ENCODE assay signal across 8 cellular contexts in the genomic region with DNA sequence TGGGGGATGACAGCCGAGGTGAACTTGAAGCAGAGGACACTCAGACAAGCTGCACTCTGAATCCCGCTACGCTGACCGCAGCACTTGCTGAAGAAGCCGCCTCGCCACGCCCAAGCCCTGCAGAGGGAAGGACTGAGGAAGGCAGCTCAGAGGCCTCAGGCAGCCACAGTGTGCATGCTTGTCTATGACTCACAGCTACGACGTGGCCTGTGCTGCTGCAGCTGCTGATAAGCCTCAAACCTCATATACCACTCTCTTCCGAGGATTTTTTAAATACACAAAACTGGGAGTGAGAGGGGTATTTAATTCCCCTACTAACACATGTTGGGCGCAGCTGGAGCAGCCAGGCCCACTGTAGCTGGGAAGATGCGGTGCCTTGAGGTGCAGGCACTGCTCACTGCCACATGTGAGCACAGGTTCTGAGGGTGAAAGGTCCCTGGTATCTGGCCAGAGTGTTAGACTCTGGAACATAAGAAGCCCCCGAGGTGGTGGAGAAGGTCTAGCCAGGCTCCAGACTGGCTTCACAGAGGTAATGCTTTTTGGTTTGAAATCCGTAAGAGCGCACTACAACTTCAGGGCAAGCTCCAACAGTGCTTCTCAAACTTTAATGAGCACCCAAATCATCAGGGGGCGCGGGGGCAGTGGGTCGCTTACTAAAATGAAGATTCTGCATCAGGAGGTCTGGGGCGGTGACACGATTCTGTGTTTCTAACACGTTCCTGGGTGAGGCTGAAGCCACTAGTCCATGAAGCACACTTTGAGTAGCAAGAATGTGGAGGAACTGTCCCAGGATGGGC.
A peak's percentile ranks its signal among the peaks of the same experiment; 100 is the strongest.
DNase-seq lines count a peak whose midpoint lies in the region; ATAC-seq, FAIRE-seq and TF ChIP-seq lines count a peak whose summit lies in the region.

No MANE protein-coding gene starts in this region.

- WGBS in esophagus squamous epithelium, 2 donors, result 45 to 58% methylated on average over 6 to 21 of the region's 21 CpGs
- WGBS in pancreas, 2 donors, result 76 to 84% methylated on average over 21 of the region's 21 CpGs
- 69 to 73% methylated on average over 21 of the region's 21 CpGs for WGBS in aorta, 2 donors

- no peaks in the 10 kb centered on the region for H3K9me3 ChIP-seq in esophagus squamous epithelium
- no peaks in the 10 kb centered on the region for H3K9me3 ChIP-seq in pancreas
- H3K9me3 ChIP-seq in aorta (ENCODE audit: control insufficient read depth, low read length), result no peaks in the 10 kb centered on the region

- H3K27me3 ChIP-seq in esophagus squamous epithelium (no peaks in the 10 kb centered on the region), pancreas (no peaks in the 10 kb centered on the region), aorta (ENCODE audit: control insufficient read depth in 1 of 2, insufficient read depth in 2 of 2, low read length in 1 of 2) (no peaks in the 10 kb centered on the region)

- peaks cover 12 to 51% (median 14%) of the 10 kb centered on the region in 3 donors for H3K4me1 ChIP-seq in esophagus squamous epithelium
- H3K4me1 ChIP-seq in pancreas, result peaks cover 0 to 3% (median 0%) of the 10 kb centered on the region in 3 donors
- H3K4me1 ChIP-seq in aorta (ENCODE audit: control insufficient read depth in 1 of 2, insufficient read depth in 2 of 2, low read length in 2 of 2), result no peaks in the 10 kb centered on the region

- ATAC-seq in pancreas, result peak in 3 of 4 donors; percentile 70 to 78 (median 72)
- peak; percentile 42 for ATAC-seq in aorta (ENCODE audit: low FRiP score)

- TF ChIP-seq CTCF in NB4 (IDR thresholded peaks at IDR 0.05; ENCODE audit: low read depth, low read length) (no peak), esophagus squamous epithelium (IDR thresholded peaks at IDR 0.05) (no peak), pancreas (IDR thresholded peaks at IDR 0.05) (no peak)

- FAIRE-seq in pancreas (lab: Jason Lieb, UNC), result no peak

- H3K36me3 ChIP-seq in esophagus squamous epithelium (no peaks in the 10 kb centered on the region), pancreas (no peaks in the 10 kb centered on the region), aorta (ENCODE audit: control insufficient read depth in 1 of 2, insufficient read depth in 2 of 2, low read length in 1 of 2) (no peaks in the 10 kb centered on the region)

- no peak overlapping the region for H3K4me3 ChIP-seq in NB4 (ENCODE audit: low read depth, low read length)
- H3K4me3 ChIP-seq in esophagus squamous epithelium, result no peak overlapping the region
- no peak overlapping the region for H3K4me3 ChIP-seq in pancreas
- H3K4me3 ChIP-seq in aorta (ENCODE audit: low read length in 2 of 2), result no peak overlapping the region

- intact Hi-C loops in esophagus squamous epithelium (cut with DNase I) (no loop called here), pancreas (cut with DNase I) (no loop called here), aorta (cut with DNase I) (no loop called here)

- TF ChIP-seq POLR2A in NB4 (IDR thresholded peaks at IDR 0.05; ENCODE audit: extremely low read depth, insufficient read length), result no peak
- TF ChIP-seq POLR2A in esophagus squamous epithelium (IDR thresholded peaks at IDR 0.05), result peak in 1 of 4 donors; percentile 21

- DNase-seq in ELF-1 (ENCODE audit: low read depth, low spot score), result peak; percentile 85
- DNase-seq in NB4 (ENCODE audit: low read depth), result peak; percentile 98
- peak; percentile 73 for DNase-seq in activated CD8-positive, alpha-beta memory T cell treated with anti-CD3 and anti-CD28 coated beads, Interleukin-2, amount 50 U/mL, for 4 hours
- peak; percentile 32 for DNase-seq in esophagus squamous epithelium (lab: John Stamatoyannopoulos, UW)
- DNase-seq in pancreas, result peak in 1 of 6 donors; percentile 53
- DNase-seq in aorta, result peak; percentile 83 to 90
- no peak for DNase-seq in DMS 273 (lab: John Stamatoyannopoulos, UW; ENCODE audit: unreplicated experiment)
- no peak for DNase-seq in NCI-H1436 treated with DMSO at 0.1 percent for 48 hours (lab: John Stamatoyannopoulos, UW)

- H3K27ac ChIP-seq in esophagus squamous epithelium (peak overlapping the region in 3 of 4 donors; percentile 7 to 55 (median 17)), pancreas (no peak overlapping the region), aorta (ENCODE audit: low read depth in 1 of 2, low read length in 2 of 2) (no peak overlapping the region)

Comparison
In these comparisons a context has a peak if more than half of its experiments do, and no peak if none do; other contexts are left out.
1. DNase-seq: peak in ELF-1 (single experiment), NB4 (single experiment), activated CD8-positive, alpha-beta memory T cell treated with anti-CD3 and anti-CD28 coated beads, Interleukin-2, amount 50 U/mL, for 4 hours (single experiment), esophagus squamous epithelium (single experiment) and aorta (2 of 2); none in DMS 273 (single experiment) and NCI-H1436 treated with DMSO at 0.1 percent for 48 hours (single experiment).
2. H3K27ac ChIP-seq: peak in esophagus squamous epithelium (3 of 4); none in pancreas (0 of 4) and aorta (0 of 2).